1 cellular context compared by ENCODE assay signal in genomic region chr12:75509621-75510020, GRCh38.
TF ChIP-seq lines count a peak whose summit lies in the region.

No MANE protein-coding gene starts in this region.

TF ChIP-seq in H1, 55 proteins besides CTCF, POLR2A, EP300 and RAD21:
- TF ChIP-seq, protein P1, sequence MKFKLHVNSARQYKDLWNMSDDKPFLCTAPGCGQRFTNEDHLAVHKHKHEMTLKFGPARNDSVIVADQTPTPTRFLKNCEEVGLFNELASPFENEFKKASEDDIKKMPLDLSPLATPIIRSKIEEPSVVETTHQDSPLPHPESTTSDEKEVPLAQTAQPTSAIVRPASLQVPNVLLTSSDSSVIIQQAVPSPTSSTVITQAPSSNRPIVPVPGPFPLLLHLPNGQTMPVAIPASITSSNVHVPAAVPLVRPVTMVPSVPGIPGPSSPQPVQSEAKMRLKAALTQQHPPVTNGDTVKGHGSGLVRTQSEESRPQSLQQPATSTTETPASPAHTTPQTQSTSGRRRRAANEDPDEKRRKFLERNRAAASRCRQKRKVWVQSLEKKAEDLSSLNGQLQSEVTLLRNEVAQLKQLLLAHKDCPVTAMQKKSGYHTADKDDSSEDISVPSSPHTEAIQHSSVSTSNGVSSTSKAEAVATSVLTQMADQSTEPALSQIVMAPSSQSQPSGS (IDR thresholded peaks at IDR 0.05; ENCODE audit: low read length) = no peak
- no peak for TF ChIP-seq FOSL1 (IDR thresholded peaks at IDR 0.05; ENCODE audit: insufficient read depth, low read depth, low read length)
- no peak for TF ChIP-seq HDAC6 (IDR thresholded peaks at IDR 0.05; ENCODE audit: low read depth, low read length)
- TF ChIP-seq, protein P2, sequence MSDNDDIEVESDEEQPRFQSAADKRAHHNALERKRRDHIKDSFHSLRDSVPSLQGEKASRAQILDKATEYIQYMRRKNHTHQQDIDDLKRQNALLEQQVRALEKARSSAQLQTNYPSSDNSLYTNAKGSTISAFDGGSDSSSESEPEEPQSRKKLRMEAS (IDR thresholded peaks at IDR 0.05) = no peak
- TF ChIP-seq NANOG (IDR thresholded peaks at IDR 0.05; ENCODE audit: insufficient read depth, low read depth, low read length, poor library complexity, severe bottlenecking) = no peak
- TF ChIP-seq E2F6 (IDR thresholded peaks at IDR 0.05) = no peak
- no peak for TF ChIP-seq SUZ12 (IDR thresholded peaks at IDR 0.05; ENCODE audit: low read length)
- TF ChIP-seq BRCA1 (IDR thresholded peaks at IDR 0.05; ENCODE audit: low read depth, low read length) = no peak
- TF ChIP-seq KDM4A (IDR thresholded peaks at IDR 0.05; ENCODE audit: low read depth, low read length, severe bottlenecking) = no peak
- no peak for TF ChIP-seq NRF1 (IDR thresholded peaks at IDR 0.05; ENCODE audit: low read depth, low read length)
- no peak for TF ChIP-seq TEAD4 (IDR thresholded peaks at IDR 0.05; ENCODE audit: low read depth, low read length)
- TF ChIP-seq ASH2L (IDR thresholded peaks at IDR 0.05; ENCODE audit: low read length) = no peak
- no peak for TF ChIP-seq GTF2F1 (IDR thresholded peaks at IDR 0.05; ENCODE audit: borderline replicate concordance, low read depth, low read length)
- no peak for TF ChIP-seq EZH2 (IDR thresholded peaks at IDR 0.05; ENCODE audit: low read depth, low read length, severe bottlenecking)
- no peak for TF ChIP-seq CREB1 (IDR thresholded peaks at IDR 0.05)
- no peak for TF ChIP-seq CEBPB (IDR thresholded peaks at IDR 0.05; ENCODE audit: low read depth, low read length)
- no peak for TF ChIP-seq POLR2AphosphoS5 (IDR thresholded peaks at IDR 0.05; ENCODE audit: low read depth, low read length)
